In genomic region chr12:2890388-2891239, GRCh38 we compare ENCODE assay signal across 8 cellular contexts. TPM values are rescaled to one million over a fixed set of nuclear protein-coding genes. Genes with fewer than 3 reads are reported as not detected.
A peak's percentile ranks its signal among the peaks of the same experiment; 100 is the strongest.
DNase-seq lines count a peak whose midpoint lies in the region; ATAC-seq and TF ChIP-seq lines count a peak whose summit lies in the region.

TULP3 (plus strand) TSS chr12:2890891; CDS start chr12:2890948, 57 bp downstream.

- DNase-seq in Daoy (ENCODE audit: low read depth) (peak; percentile 100), GM23248 (peak; percentile 100), Kasumi-1 (lab: John Stamatoyannopoulos, UW) (peak; percentile 85 to 87), RPMI8226 (peak; percentile 98), fibroblast of peridontal ligament (ENCODE audit: extremely low read depth) (peak; percentile 97), natural killer cell (peak; percentile 98)
- DNase-seq in activated T-helper 9 cell treated with anti-CD3 and anti-CD28 coated beads, Interleukin-2, amount 50 U/mL, for 16 hours (ENCODE audit: low read depth): peak; percentile 99
- DNase-seq in stimulated activated naive CD4-positive, alpha-beta T cell treated with Interleukin-2 at 50 U/mL for 16 hours (lab: John Stamatoyannopoulos, UW): peak; percentile 99

- H3K27me3 Mint-ChIP-seq in natural killer cell (ENCODE audit: low read depth in 2 of 2): no peaks in the 10 kb centered on the region

- peak within 1 kb of the TSS; percentile 89 to 95 for H3K27ac Mint-ChIP-seq in natural killer cell

- ATAC-seq in natural killer cell: peak; percentile 95 to 99 (median 96)

- H3K9me2 ChIP-seq in GM23248 (ENCODE audit: insufficient read depth): no peaks in the 10 kb centered on the region

- peaks cover 29% of the 10 kb centered on the region for H3F3A ChIP-seq in GM23248 (ENCODE audit: insufficient read depth)

- 0 out of 2 replicates have a peak, but pooled peaks cover 5% of the 10 kb centered on the region for H3K36me3 ChIP-seq in GM23248 (ENCODE audit: low read depth)

- H3K4me1 ChIP-seq in GM23248 (ENCODE audit: insufficient read depth): peaks cover 22% of the 10 kb centered on the region

- peak within 1 kb of the TSS; percentile 92 for H3K27ac ChIP-seq in GM23248

- H3K36me3 Mint-ChIP-seq in natural killer cell: no peaks in the 10 kb centered on the region

- peaks cover 32% of the 10 kb centered on the region for H3K79me2 ChIP-seq in GM23248 (ENCODE audit: insufficient read depth)

- no peaks in the 10 kb centered on the region for H3K27me3 ChIP-seq in GM23248 (replicated peaks; ENCODE audit: insufficient read depth)

- peak within 1 kb of the TSS; percentile 95 for H3K9ac ChIP-seq in GM23248

- in situ Hi-C loops in GM23248 (cut with MboI): no loop called here

- H3K4me2 ChIP-seq in GM23248 (ENCODE audit: unreplicated experiment): peak within 1 kb of the TSS; percentile 83

- intact Hi-C loops in natural killer cell (cut with micrococcal nuclease): loop anchor here (1.0 to 2.0 kb wide), 3 partner anchors 14 to 200 kb away; partner anchors contain the start of genes FOXM1, ITFG2 and RHNO1

- H3K4me3 ChIP-seq in GM23248: peak within 1 kb of the TSS; percentile 86

- 2% methylated on average over 65 to 71 of the region's 83 CpGs for WGBS in GM23248 (ENCODE audit: low coverage in 1 of 2, low lambda C conversion rate in 2 of 2, missing lambda C conversion rate in 2 of 2), 2 experiments

- H3K4me1 Mint-ChIP-seq in natural killer cell: peaks cover 16 to 24% of the 10 kb centered on the region in 2 donors

- TF ChIP-seq CTCF in natural killer cell (IDR thresholded peaks at IDR 0.05): no peak

- no peaks in the 10 kb centered on the region for H3K9me3 Mint-ChIP-seq in natural killer cell

- peak within 1 kb of the TSS; percentile 94 for H3K4me3 Mint-ChIP-seq in natural killer cell

- no peaks in the 10 kb centered on the region for H3K9me3 ChIP-seq in GM23248 (ENCODE audit: low read depth)

- no peaks in the 10 kb centered on the region for H4K20me1 ChIP-seq in GM23248 (ENCODE audit: insufficient read depth)

- peak within 1 kb of the TSS; percentile 95 for H2AFZ ChIP-seq in GM23248

RNA-seq across cellular contexts. Expression of gene TULP3, which starts in this region (rescaled TPM):
- total RNA-seq in Daoy (2014; rRNA removed; shearing (Covaris generic)): 24.5 and 28.5 TPM in 2 replicates
- total RNA-seq in GM23248 (2014; rRNA removed; shearing (Covaris generic)): 29.2 and 47.0 TPM in 2 replicates
- 39.4 and 42.6 TPM in 2 replicates for polyA plus RNA-seq in GM23248 (2016; fragmentation: Nextera tagmentation; extraction: Ambion mirVana)
- total RNA-seq in natural killer cell: 1 to 10 TPM; 5.1 to 8.7 (median 6.2) TPM

Comparison
In these comparisons a context has a peak if more than half of its experiments do, and no peak if none do; other contexts are left out.
1. Peak in every context shown above with its lines: DNase-seq, ATAC-seq, H3K4me3 ChIP-seq and H3K27ac ChIP-seq.